Comparison of ENCODE assay signal across 1 cellular context in genomic region chr3:48243886-48244285, GRCh38.
TF ChIP-seq lines count a peak whose summit lies in the region.

No MANE protein-coding gene starts in this region.

TF ChIP-seq in HEK293, 187 proteins besides CTCF, POLR2A, EP300 and RAD21 (continued from another document):
- no peak for TF ChIP-seq ZNF280D (tag by site-specific recombination; IDR thresholded peaks at IDR 0.05)
- TF ChIP-seq ZNF239 (tag by site-specific recombination; IDR thresholded peaks at IDR 0.05): no peak
- TF ChIP-seq BCL11A (tag by site-specific recombination; IDR thresholded peaks at IDR 0.05; ENCODE audit: low read depth): no peak
- TF ChIP-seq SETDB1 (IDR thresholded peaks at IDR 0.05; ENCODE audit: insufficient read length, low read length): no peak
- TF ChIP-seq ZNF335 (tag by site-specific recombination; conservative IDR thresholded peaks at IDR 0.05): peak; percentile 48
TF ChIP-seq in HEK293: peak in this region for 3.
